Comparison of ENCODE assay signal across 9 cellular contexts in genomic region chrX:54812306-54812705, GRCh38. TPM values are rescaled to one million over a fixed set of nuclear protein-coding genes. Genes with fewer than 3 reads are reported as not detected.
"Had no signal": no experiment of that assay in that cellular context is flagged by ENCODE, and none has a peak within 500 bp of the region (broad histone marks: within the 10 kb centered on the region; RNA-seq: fewer than 3 reads in every experiment).

No MANE protein-coding gene starts in this region.

- H3K4me3 Mint-ChIP-seq: GM23338, H9 had no signal

- DNase-seq: H9, HCEC 1CT, IMR-90, KG1 had no signal

- H3K4me1 Mint-ChIP-seq: GM23338 had no signal

- H3K9me3 Mint-ChIP-seq: GM23338 had no signal

- FAIRE-seq: H1, H54, HTR-8/SVneo, K562 had no signal

- H3K4me3 ChIP-seq: GM23338, K562 had no signal

- ATAC-seq: GM23338, K562 had no signal

- H3K27ac Mint-ChIP-seq: GM23338, H9 had no signal

RNA-seq across cellular contexts. Expression of gene ITIH6, which starts 14.3 kb away (rescaled TPM):
- total RNA-seq: GM23338, H1, H9, IMR-90, K562 had no signal
